Comparison of ENCODE assay signal across 8 cellular contexts in genomic region chr3:113532698-113533533, GRCh38. TPM values are rescaled to one million over a fixed set of nuclear protein-coding genes. Genes with fewer than 3 reads are reported as not detected.
DNase-seq lines count a peak whose midpoint lies in the region; ATAC-seq and TF ChIP-seq lines count a peak whose summit lies in the region.

No MANE protein-coding gene starts in this region.

- no peak for TF ChIP-seq POLR2A in breast epithelium (IDR thresholded peaks at IDR 0.05)

- peaks cover 0 to 8% of the 10 kb centered on the region in 2 donors for H3K27me3 ChIP-seq in breast epithelium

- H3K4me3 ChIP-seq in breast epithelium = peak overlapping the region; percentile 49 to 83 (median 73)

- no peak for TF ChIP-seq CTCF in breast epithelium (IDR thresholded peaks at IDR 0.05)

- intact Hi-C loops in breast epithelium (cut with DNase I; ENCODE audit: low total_unique reads) = no loop called here

- no peaks in the 10 kb centered on the region for H3K4me1 ChIP-seq in breast epithelium

- peak overlapping the region; percentile 68 to 84 for H3K27ac ChIP-seq in breast epithelium

- ATAC-seq in HG03066 (IDR thresholded peaks at IDR 0.05; ENCODE audit: low read depth, unreplicated experiment) = peak; percentile 36
- peak; percentile 75 for ATAC-seq in left lobe of liver

- DNase-seq in activated T-cell treated with anti-CD3 and anti-CD28 coated beads for 1 hour (ENCODE audit: low read depth) (peak; percentile 33), activated T-cell treated with anti-CD3 and anti-CD28 coated beads for 4 hours (no peak), T-helper 2 cell (peak in 3 of 5 experiments; percentile 12 to 35 (median 14)), breast epithelium (ENCODE audit: low spot score in 2 of 2) (no peak), left lobe of liver (ENCODE audit: low spot score) (no peak), MV-4-11 (lab: John Stamatoyannopoulos, UW) (no peak)
- DNase-seq in stimulated activated CD4-positive, alpha-beta T cell treated with anti-CD3 and anti-CD28 coated beads, Interleukin-4, amount 100 ng/mL, for 24 hours = peak; percentile 46

- H3K36me3 ChIP-seq in breast epithelium = no peaks in the 10 kb centered on the region

- no peaks in the 10 kb centered on the region for H3K9me3 ChIP-seq in breast epithelium

RNA-seq across cellular contexts. Expression of gene SIDT1, which starts 0.6 kb away (rescaled TPM):
- total RNA-seq in breast epithelium (10 to 100 TPM in 2 of 3 donors, 1 to 10 TPM in 1; 3.8 to 95.0 (median 52.8) TPM), left lobe of liver (0.55 TPM)

RNA-seq across cellular contexts. Expression of gene SPICE1, which starts 18.0 kb away (rescaled TPM):
- total RNA-seq in breast epithelium (10 to 100 TPM in 2 of 3 donors, 1 to 10 TPM in 1; 9.8 to 44.8 (median 40.6) TPM), left lobe of liver (6.0 TPM)

Comparison
In these comparisons a context has a peak if more than half of its experiments do, and no peak if none do; other contexts are left out.
1. DNase-seq: peak in activated T-cell treated with anti-CD3 and anti-CD28 coated beads for 1 hour (single experiment), T-helper 2 cell (3 of 5) and stimulated activated CD4-positive, alpha-beta T cell treated with anti-CD3 and anti-CD28 coated beads, Interleukin-4, amount 100 ng/mL, for 24 hours (single experiment); none in activated T-cell treated with anti-CD3 and anti-CD28 coated beads for 4 hours (single experiment), breast epithelium (0 of 2), left lobe of liver (single experiment) and MV-4-11 (single experiment).